ENCODE assay signal across 1 cellular context in the genomic region with DNA sequence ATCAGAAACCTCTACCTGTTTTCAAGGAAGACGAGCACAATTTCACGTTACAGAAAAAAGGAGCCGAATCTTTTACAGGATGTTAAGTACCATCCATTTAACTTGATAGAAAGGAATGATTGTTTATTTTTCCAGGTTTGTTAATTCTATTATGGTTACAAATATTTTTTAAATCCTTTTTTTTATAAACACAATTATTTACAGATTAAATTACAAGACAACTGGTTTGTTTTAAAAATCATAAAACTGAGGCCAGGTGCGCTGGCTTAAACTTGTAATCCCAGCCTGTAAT.
TF ChIP-seq lines count a peak whose summit lies in the region.

No MANE protein-coding gene starts in this region.

TF ChIP-seq in HCT116, 20 proteins besides CTCF, POLR2A, EP300 and RAD21 (continued from another document):
- TF ChIP-seq, protein P1, sequence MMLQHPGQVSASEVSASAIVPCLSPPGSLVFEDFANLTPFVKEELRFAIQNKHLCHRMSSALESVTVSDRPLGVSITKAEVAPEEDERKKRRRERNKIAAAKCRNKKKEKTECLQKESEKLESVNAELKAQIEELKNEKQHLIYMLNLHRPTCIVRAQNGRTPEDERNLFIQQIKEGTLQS (IDR thresholded peaks at IDR 0.05) = no peak
- TF ChIP-seq, protein P2, sequence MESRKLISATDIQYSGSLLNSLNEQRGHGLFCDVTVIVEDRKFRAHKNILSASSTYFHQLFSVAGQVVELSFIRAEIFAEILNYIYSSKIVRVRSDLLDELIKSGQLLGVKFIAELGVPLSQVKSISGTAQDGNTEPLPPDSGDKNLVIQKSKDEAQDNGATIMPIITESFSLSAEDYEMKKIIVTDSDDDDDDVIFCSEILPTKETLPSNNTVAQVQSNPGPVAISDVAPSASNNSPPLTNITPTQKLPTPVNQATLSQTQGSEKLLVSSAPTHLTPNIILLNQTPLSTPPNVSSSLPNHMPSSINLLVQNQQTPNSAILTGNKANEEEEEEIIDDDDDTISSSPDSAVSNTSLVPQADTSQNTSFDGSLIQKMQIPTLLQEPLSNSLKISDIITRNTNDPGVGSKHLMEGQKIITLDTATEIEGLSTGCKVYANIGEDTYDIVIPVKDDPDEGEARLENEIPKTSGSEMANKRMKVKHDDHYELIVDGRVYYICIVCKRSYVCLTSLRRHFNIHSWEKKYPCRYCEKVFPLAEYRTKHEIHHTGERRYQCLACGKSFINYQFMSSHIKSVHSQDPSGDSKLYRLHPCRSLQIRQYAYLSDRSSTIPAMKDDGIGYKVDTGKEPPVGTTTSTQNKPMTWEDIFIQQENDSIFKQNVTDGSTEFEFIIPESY (IDR thresholded peaks at IDR 0.05; ENCODE audit: extremely low read depth, insufficient replicate concordance, low read length) = no peak
- TF ChIP-seq ZFX (IDR thresholded peaks at IDR 0.05) (no peak), EZH2 (IDR thresholded peaks at IDR 0.05) (no peak), FOSL1 (IDR thresholded peaks at IDR 0.05; ENCODE audit: low read depth) (no peak), ELF1 (IDR thresholded peaks at IDR 0.05; ENCODE audit: borderline replicate concordance, low read depth) (no peak), TCF7L2 (IDR thresholded peaks at IDR 0.05; ENCODE audit: borderline replicate concordance, extremely low read depth, insufficient read depth, insufficient read length) (no peak)
- TF ChIP-seq, protein P3, sequence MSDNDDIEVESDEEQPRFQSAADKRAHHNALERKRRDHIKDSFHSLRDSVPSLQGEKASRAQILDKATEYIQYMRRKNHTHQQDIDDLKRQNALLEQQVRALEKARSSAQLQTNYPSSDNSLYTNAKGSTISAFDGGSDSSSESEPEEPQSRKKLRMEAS (IDR thresholded peaks at IDR 0.05) = no peak
